ENCODE assay signal across 30 cellular contexts in the genomic region with DNA sequence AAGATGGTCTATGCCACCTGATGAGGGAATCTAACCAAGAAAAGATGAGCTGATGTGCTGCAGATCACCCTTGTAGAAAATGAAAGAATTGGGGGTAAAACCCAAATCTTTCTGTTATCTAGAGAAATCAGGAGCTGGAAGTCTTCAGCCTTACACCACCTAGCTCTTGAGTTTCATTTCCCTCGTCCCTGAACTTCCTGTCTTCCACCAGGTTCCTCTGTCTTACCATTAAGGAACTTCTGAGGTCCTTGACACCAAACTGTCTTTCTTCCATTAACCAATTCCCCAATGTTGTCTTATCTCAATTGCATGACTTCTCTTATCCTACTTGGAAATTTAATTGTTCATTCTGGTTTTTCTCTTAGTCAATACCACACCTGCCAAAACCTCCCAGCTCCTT. TPM values are rescaled to one million over a fixed set of nuclear protein-coding genes. Genes with fewer than 3 reads are reported as not detected.
DNase-seq lines count a peak whose midpoint lies in the region; ATAC-seq and TF ChIP-seq lines count a peak whose summit lies in the region.
"Had no signal": no experiment of that assay in that cellular context is flagged by ENCODE, and none has a peak within 500 bp of the region (broad histone marks: within the 10 kb centered on the region; RNA-seq: fewer than 3 reads in every experiment).

No MANE protein-coding gene starts in this region.

- POLR2A ChIA-PET in activated CD8-positive, alpha-beta T cell treated with anti-CD3 and anti-CD28 coated beads, Interleukin-2, amount 10 ng/mL, durations not matched to agents 7 days and 5 days (lab: Charles Lee), result no interaction called here
- POLR2A ChIA-PET in activated CD8-positive, alpha-beta T cell treated with anti-CD3 and anti-CD28 coated beads for 36 hours (lab: Charles Lee), result interaction anchor here (1.4 kb wide), 1 partner anchor 8 kb away, joined by 5 read pairs; no protein-coding TSS in a partner anchor
- POLR2A ChIA-PET in CD4-positive, alpha-beta T cell (lab: Charles Lee), result no interaction called here

- no peak for TF ChIP-seq CTCF in activated CD8-positive, alpha-beta T cell treated with anti-CD3 and anti-CD28 coated beads for 36 hours (IDR thresholded peaks at IDR 0.05)
- TF ChIP-seq CTCF in CD4-positive, alpha-beta T cell (IDR thresholded peaks at IDR 0.05), result no peak
- TF ChIP-seq CTCF in Loucy (conservative IDR thresholded peaks at IDR 0.05; ENCODE audit: low read length) (no peak), esophagus muscularis mucosa (IDR thresholded peaks at IDR 0.05) (no peak), tibial artery (IDR thresholded peaks at IDR 0.05) (no peak), GM10266 (IDR thresholded peaks at IDR 0.05; ENCODE audit: control insufficient read depth, insufficient read depth, low read depth, missing control alignments) (no peak)

- no peak for ATAC-seq in activated CD8-positive, alpha-beta T cell treated with anti-CD3 and anti-CD28 coated beads, Interleukin-2, amount 10 ng/mL, durations not matched to agents 7 days and 5 days
- ATAC-seq in activated CD8-positive, alpha-beta T cell treated with anti-CD3 and anti-CD28 coated beads for 36 hours, result no peak
- ATAC-seq in CD4-positive, alpha-beta T cell (ENCODE audit: poor library complexity), result no peak
- ATAC-seq: GM23338, Right ventricle myocardium inferior, SK-N-SH treated with all-trans-retinoic acid at 6 μM for 48 hours, WTC11 had no signal

- no peaks in the 10 kb centered on the region for H3K9me3 ChIP-seq in CD4-positive, alpha-beta T cell (ENCODE audit: control insufficient read depth, low read length)
- H3K9me3 ChIP-seq in Loucy (ENCODE audit: insufficient read depth, low read depth, low read length) (no peaks in the 10 kb centered on the region), esophagus muscularis mucosa (no peaks in the 10 kb centered on the region), tibial artery (no peaks in the 10 kb centered on the region)
- H3K9me3 ChIP-seq: BE2C, colonic mucosa, stomach, tibial nerve had no signal

- CTCF ChIA-PET in activated CD8-positive, alpha-beta T cell treated with anti-CD3 and anti-CD28 coated beads, Interleukin-2, amount 10 ng/mL, durations not matched to agents 7 days and 5 days (lab: Charles Lee), result interaction anchor here (0.6 to 2.3 kb wide), 8 partner anchors 8 to 718 kb away, joined by 3 to 8 read pairs (median 3); partner anchors contain the start of gene PRKACB
- CTCF ChIA-PET in activated CD8-positive, alpha-beta T cell treated with anti-CD3 and anti-CD28 coated beads for 36 hours (lab: Charles Lee), result interaction anchor here (0.9 to 1.6 kb wide), 5 partner anchors 8 to 83 kb away, joined by 3 to 5 read pairs (median 3); no protein-coding TSS in a partner anchor
- CTCF ChIA-PET in CD4-positive, alpha-beta T cell (lab: Charles Lee), result no interaction called here

- WGBS in esophagus muscularis mucosa, result 45% methylated on average over 1 of the region's 1 CpG

- H2AFZ ChIP-seq in Loucy (ENCODE audit: low read length), result peak overlapping the region; percentile 47
- H2AFZ ChIP-seq: GM23338, PC-9 had no signal

- no peak overlapping the region for H3K27ac ChIP-seq in CD4-positive, alpha-beta T cell (ENCODE audit: low read depth, low read length)
- H3K27ac ChIP-seq in esophagus muscularis mucosa (replicated peaks in 1 of 4) (no peak overlapping the region), tibial artery (no peak overlapping the region)
- H3K27ac ChIP-seq: colonic mucosa, epithelial cell of prostate, PC-9, skin epidermis, stomach, tibial nerve had no signal

- H3K4me2 ChIP-seq in Loucy (ENCODE audit: low read depth, low read length, poor library complexity, severe bottlenecking), result no peak overlapping the region
- H3K4me2 ChIP-seq: GM23338, PC-9 had no signal

- H3K27me3 ChIP-seq in CD4-positive, alpha-beta T cell (ENCODE audit: control insufficient read depth, insufficient read depth, low read length), result no peaks in the 10 kb centered on the region
- H3K27me3 ChIP-seq in Loucy (ENCODE audit: insufficient read depth, low read length, poor library complexity, severe bottlenecking) (no peaks in the 10 kb centered on the region), esophagus muscularis mucosa (no peaks in the 10 kb centered on the region), tibial artery (no peaks in the 10 kb centered on the region)
- H3K27me3 ChIP-seq: BE2C, colonic mucosa, stomach, tibial nerve had no signal

- H3K36me3 Mint-ChIP-seq in activated CD8-positive, alpha-beta T cell treated with anti-CD3 and anti-CD28 coated beads, Interleukin-2, amount 10 ng/mL, durations not matched to agents 7 days and 5 days (ENCODE audit: low read depth), result peaks cover 4% of the 10 kb centered on the region
- no peaks in the 10 kb centered on the region for H3K36me3 Mint-ChIP-seq in activated CD8-positive, alpha-beta T cell treated with anti-CD3 and anti-CD28 coated beads for 36 hours (ENCODE audit: low read depth)
- H3K36me3 Mint-ChIP-seq in CD4-positive, alpha-beta T cell (ENCODE audit: low read depth), result no peaks in the 10 kb centered on the region

- peak overlapping the region; percentile 1 for H3K4me3 Mint-ChIP-seq in activated CD8-positive, alpha-beta T cell treated with anti-CD3 and anti-CD28 coated beads, Interleukin-2, amount 10 ng/mL, durations not matched to agents 7 days and 5 days
- H3K4me3 Mint-ChIP-seq in activated CD8-positive, alpha-beta T cell treated with anti-CD3 and anti-CD28 coated beads for 36 hours, result no peak overlapping the region
- no peak overlapping the region for H3K4me3 Mint-ChIP-seq in CD4-positive, alpha-beta T cell
- H3K4me3 Mint-ChIP-seq: activated T-cell treated with anti-CD3 and anti-CD28 coated beads, Interleukin-2, amount 50 U/mL, for 24 hours; GM23338; nephron progenitor cell; WTC11 had no signal

- no peaks in the 10 kb centered on the region for H3K79me2 ChIP-seq in Loucy (ENCODE audit: insufficient read depth, low read length)

- no peak for DNase-seq in activated CD8-positive, alpha-beta T cell treated with anti-CD3 and anti-CD28 coated beads, Interleukin-2, amount 10 ng/mL, durations not matched to agents 7 days and 5 days
- DNase-seq in activated CD8-positive, alpha-beta T cell treated with anti-CD3 and anti-CD28 coated beads for 36 hours, result no peak
- DNase-seq in CD4-positive, alpha-beta T cell, result no peak
- peak; percentile 47 for DNase-seq in esophagus muscularis mucosa (ENCODE audit: extremely low spot score)
- DNase-seq in tibial artery, result no peak
- no peak for DNase-seq in GM10266 (ENCODE audit: extremely low spot score)
- DNase-seq: ACHN; activated gamma-delta T cell; activated T-cell treated with anti-CD3 and anti-CD28 coated beads, Interleukin-2, amount 50 U/mL, for 24 hours; anterior cingulate cortex; BE2C; colonic mucosa; effector CD8-positive, alpha-beta T cell; islet precursor cell; KG1; NCI-H1694; NCI-H510A; nephron progenitor cell; PC-9; stomach; T-helper 9 cell had no signal

- intact Hi-C loops in activated CD8-positive, alpha-beta T cell treated with anti-CD3 and anti-CD28 coated beads for 36 hours (cut with micrococcal nuclease), result no loop called here
- intact Hi-C loops in CD4-positive, alpha-beta T cell (cut with DNase I, micrococcal nuclease), result no loop called here
- intact Hi-C loops in esophagus muscularis mucosa (cut with DNase I), result no loop called here
- intact Hi-C loops in tibial artery (cut with DNase I; ENCODE audit: low total_unique reads), result no loop called here

- H3K36me3 ChIP-seq in Loucy (ENCODE audit: insufficient read depth, low read length) (no peaks in the 10 kb centered on the region), esophagus muscularis mucosa (no peaks in the 10 kb centered on the region), tibial artery (no peaks in the 10 kb centered on the region)
- H3K36me3 ChIP-seq: BE2C, colonic mucosa, stomach, tibial nerve had no signal

- peak overlapping the region; percentile 69 for H3K27ac Mint-ChIP-seq in activated CD8-positive, alpha-beta T cell treated with anti-CD3 and anti-CD28 coated beads, Interleukin-2, amount 10 ng/mL, durations not matched to agents 7 days and 5 days
- H3K27ac Mint-ChIP-seq in activated CD8-positive, alpha-beta T cell treated with anti-CD3 and anti-CD28 coated beads for 36 hours, result no peak overlapping the region
- peak overlapping the region; percentile 8 for H3K27ac Mint-ChIP-seq in CD4-positive, alpha-beta T cell
- H3K27ac Mint-ChIP-seq: activated T-cell treated with anti-CD3 and anti-CD28 coated beads, Interleukin-2, amount 50 U/mL, for 24 hours; GM23338; nephron progenitor cell; WTC11 had no signal

- no peaks in the 10 kb centered on the region for H4K20me1 ChIP-seq in Loucy (ENCODE audit: insufficient read depth, low read length, poor library complexity, severe bottlenecking)

- H3K4me3 ChIP-seq in Loucy (ENCODE audit: low read length, poor library complexity, severe bottlenecking) (no peak overlapping the region), esophagus muscularis mucosa (no peak overlapping the region), tibial artery (no peak overlapping the region)
- H3K4me3 ChIP-seq: colonic mucosa, GM23338, PC-9, skin epidermis, stomach, tibial nerve had no signal

- no peak for TF ChIP-seq POLR2A in esophagus muscularis mucosa (IDR thresholded peaks at IDR 0.05; ENCODE audit: low read depth)

- TF ChIP-seq EP300 in esophagus muscularis mucosa (IDR thresholded peaks at IDR 0.05), result no peak

- H3K4me1 ChIP-seq in Loucy (ENCODE audit: insufficient read depth, low read length, poor library complexity, severe bottlenecking) (peaks cover 10% of the 10 kb centered on the region), esophagus muscularis mucosa (no peaks in the 10 kb centered on the region), tibial artery (no peaks in the 10 kb centered on the region)
- H3K4me1 ChIP-seq: BE2C, colonic mucosa, stomach, tibial nerve had no signal

- H3K9me3 Mint-ChIP-seq in activated CD8-positive, alpha-beta T cell treated with anti-CD3 and anti-CD28 coated beads, Interleukin-2, amount 10 ng/mL, durations not matched to agents 7 days and 5 days (ENCODE audit: insufficient read depth), result no peaks in the 10 kb centered on the region
- H3K9me3 Mint-ChIP-seq in activated CD8-positive, alpha-beta T cell treated with anti-CD3 and anti-CD28 coated beads for 36 hours, result no peaks in the 10 kb centered on the region
- no peaks in the 10 kb centered on the region for H3K9me3 Mint-ChIP-seq in CD4-positive, alpha-beta T cell
- H3K9me3 Mint-ChIP-seq: activated T-cell treated with anti-CD3 and anti-CD28 coated beads, Interleukin-2, amount 50 U/mL, for 24 hours; GM23338; nephron progenitor cell; WTC11 had no signal

- H3K27me3 Mint-ChIP-seq in activated CD8-positive, alpha-beta T cell treated with anti-CD3 and anti-CD28 coated beads, Interleukin-2, amount 10 ng/mL, durations not matched to agents 7 days and 5 days (ENCODE audit: low read depth), result no peaks in the 10 kb centered on the region
- no peaks in the 10 kb centered on the region for H3K27me3 Mint-ChIP-seq in activated CD8-positive, alpha-beta T cell treated with anti-CD3 and anti-CD28 coated beads for 36 hours
- no peaks in the 10 kb centered on the region for H3K27me3 Mint-ChIP-seq in CD4-positive, alpha-beta T cell

- peaks cover 60% of the 10 kb centered on the region for H3K4me1 Mint-ChIP-seq in activated CD8-positive, alpha-beta T cell treated with anti-CD3 and anti-CD28 coated beads, Interleukin-2, amount 10 ng/mL, durations not matched to agents 7 days and 5 days (ENCODE audit: low read depth)
- peaks cover 50% of the 10 kb centered on the region for H3K4me1 Mint-ChIP-seq in activated CD8-positive, alpha-beta T cell treated with anti-CD3 and anti-CD28 coated beads for 36 hours (ENCODE audit: low read depth)
- H3K4me1 Mint-ChIP-seq in CD4-positive, alpha-beta T cell (ENCODE audit: low read depth), result peaks cover 61% of the 10 kb centered on the region

- H3K9ac ChIP-seq in Loucy (ENCODE audit: low read depth, low read length, poor library complexity, severe bottlenecking), result no peak overlapping the region

- H3F3A ChIP-seq in Loucy (ENCODE audit: low read depth), result no peaks in the 10 kb centered on the region

- no peaks in the 10 kb centered on the region for H3K9me2 ChIP-seq in Loucy (replicated peaks; ENCODE audit: low read depth, low read length)

RNA-seq across cellular contexts. Expression of gene LPAR3, which starts 31.5 kb away (rescaled TPM):
- total RNA-seq in activated CD8-positive, alpha-beta T cell treated with anti-CD3 and anti-CD28 coated beads, Interleukin-2, amount 10 ng/mL, durations not matched to agents 7 days and 5 days, result under 1 TPM; 0.74 to 0.94 TPM
- total RNA-seq in activated CD8-positive, alpha-beta T cell treated with anti-CD3 and anti-CD28 coated beads for 36 hours, result under 1 TPM; 0.58 to 0.81 TPM
- total RNA-seq in CD4-positive, alpha-beta T cell, result under 1 TPM; 0.25 to 0.87 TPM
- total RNA-seq in esophagus muscularis mucosa, result under 1 TPM in 2 of 4 donors, not detected in 2; 0.19 to 0.33 TPM
- total RNA-seq: osteocyte, PC-9 had no signal
